In genomic region chr12:97713217-97713616, GRCh38 we compare ENCODE assay signal across 29 cellular contexts.
"Had no signal": no experiment of that assay in that cellular context is flagged by ENCODE, and none has a peak within 500 bp of the region (broad histone marks: within the 10 kb centered on the region; RNA-seq: fewer than 3 reads in every experiment).

No MANE protein-coding gene starts in this region.

- ATAC-seq: activated naive CD8-positive, alpha-beta T cell treated with anti-CD3 and anti-CD28 coated beads, Interleukin-2, amount 50 U/mL, for 24 hours; activated T-helper 17 cell treated with anti-CD3 and anti-CD28 coated beads, Interleukin-2, amount 50 U/mL, for 72 hours; foreskin keratinocyte; heart left ventricle; left lung; mucosa of descending colon; natural killer cell treated with Interleukin-12 subunit alpha and Interleukin-12 subunit beta and Interleukin-15 and Interleukin-18, amount 100 ng/mL, for 72 hours; sciatic nerve; stimulated activated memory B cell treated with anti-CD40 and anti-IgM and Interleukin-4, amounts not matched to agents 10 μg/mL and 1 μg/mL and 100 μg/mL, for 72 hours; stimulated activated naive CD8-positive, alpha-beta T cell treated with anti-CD3 and anti-CD28 coated beads, Interleukin-15, amount 100 ng/mL, for 72 hours had no signal

- H3K4me1 Mint-ChIP-seq: activated CD4-positive, alpha-beta memory T cell treated with anti-CD3 and anti-CD28 coated beads, Interleukin-2, amount 10 ng/mL, durations not matched to agents 7 days and 5 days; activated CD4-positive, alpha-beta T cell treated with anti-CD3 and anti-CD28 coated beads, Interleukin-2, amount 10 ng/mL, durations not matched to agents 24 days and 14 days; activated naive CD4-positive, alpha-beta T cell treated with anti-CD3 and anti-CD28 coated beads, Interleukin-2, amount 50 U/mL, for 24 hours; activated naive CD8-positive, alpha-beta T cell treated with anti-CD3 and anti-CD28 coated beads, Interleukin-2, amount 50 U/mL, for 24 hours; activated T-helper 17 cell treated with anti-CD3 and anti-CD28 coated beads, Interleukin-2, amount 50 U/mL, for 72 hours; central memory CD8-positive, alpha-beta T cell; stimulated activated memory B cell treated with anti-CD40 and anti-IgM and Interleukin-4, amounts not matched to agents 10 μg/mL and 1 μg/mL and 100 μg/mL, for 72 hours; stimulated activated naive CD8-positive, alpha-beta T cell treated with anti-CD3 and anti-CD28 coated beads, Interleukin-15, amount 100 ng/mL, for 72 hours had no signal

- H3K27ac ChIP-seq: esophagus muscularis mucosa, foreskin keratinocyte, heart left ventricle, left lung, neutrophil, skin epidermis, thyroid gland, upper lobe of left lung, vagina had no signal

- H3K36me3 Mint-ChIP-seq: activated naive CD4-positive, alpha-beta T cell treated with anti-CD3 and anti-CD28 coated beads, Interleukin-2, amount 50 U/mL, for 24 hours; natural killer cell treated with Interleukin-12 subunit alpha and Interleukin-12 subunit beta and Interleukin-15 and Interleukin-18, amount 100 ng/mL, for 72 hours; stimulated activated memory B cell treated with anti-CD40 and anti-IgM and Interleukin-4, amounts not matched to agents 10 μg/mL and 1 μg/mL and 100 μg/mL, for 72 hours had no signal

- H3K9me3 ChIP-seq: esophagus muscularis mucosa, heart left ventricle, left lung, neutrophil, thyroid gland, upper lobe of left lung, vagina had no signal

- H3K27ac Mint-ChIP-seq: activated CD4-positive, alpha-beta memory T cell treated with anti-CD3 and anti-CD28 coated beads, Interleukin-2, amount 10 ng/mL, durations not matched to agents 7 days and 5 days; activated CD4-positive, alpha-beta T cell treated with anti-CD3 and anti-CD28 coated beads, Interleukin-2, amount 10 ng/mL, durations not matched to agents 24 days and 14 days; activated naive CD4-positive, alpha-beta T cell treated with anti-CD3 and anti-CD28 coated beads, Interleukin-2, amount 50 U/mL, for 24 hours; activated naive CD8-positive, alpha-beta T cell treated with anti-CD3 and anti-CD28 coated beads, Interleukin-2, amount 50 U/mL, for 24 hours; activated T-cell treated with anti-CD3 and anti-CD28 coated beads, Interleukin-2, amount 50 U/mL, for 24 hours; activated T-helper 17 cell treated with anti-CD3 and anti-CD28 coated beads, Interleukin-2, amount 50 U/mL, for 72 hours; dendritic cell treated with granulocyte-macrophage colony-stimulating factor and Interleukin-4, amounts not matched to agents 40 ng/mL and 50 ng/mL, for 4 days; natural killer cell treated with Interleukin-12 subunit alpha and Interleukin-12 subunit beta and Interleukin-15 and Interleukin-18, amount 100 ng/mL, for 72 hours; stimulated activated memory B cell treated with anti-CD40 and anti-IgM and Interleukin-4, amounts not matched to agents 10 μg/mL and 1 μg/mL and 100 μg/mL, for 72 hours; stimulated activated naive CD8-positive, alpha-beta T cell treated with anti-CD3 and anti-CD28 coated beads, Interleukin-15, amount 100 ng/mL, for 72 hours had no signal

- H3K36me3 ChIP-seq: esophagus muscularis mucosa, heart left ventricle, left lung, neutrophil, thyroid gland, upper lobe of left lung, vagina had no signal

- H3K27me3 ChIP-seq: esophagus muscularis mucosa, foreskin keratinocyte, heart left ventricle, left lung, neutrophil, thyroid gland, upper lobe of left lung, vagina had no signal

- H3K4me3 ChIP-seq: esophagus muscularis mucosa, heart left ventricle, left lung, lung, mucosa of descending colon, skin epidermis, thyroid gland, upper lobe of left lung, vagina had no signal

- H3K4me1 ChIP-seq: foreskin keratinocyte, heart left ventricle, left lung, thyroid gland, upper lobe of left lung, vagina had no signal

- H3K4me3 Mint-ChIP-seq: activated CD4-positive, alpha-beta memory T cell treated with anti-CD3 and anti-CD28 coated beads, Interleukin-2, amount 10 ng/mL, durations not matched to agents 7 days and 5 days; activated CD4-positive, alpha-beta T cell treated with anti-CD3 and anti-CD28 coated beads, Interleukin-2, amount 10 ng/mL, durations not matched to agents 24 days and 14 days; activated naive CD4-positive, alpha-beta T cell treated with anti-CD3 and anti-CD28 coated beads, Interleukin-2, amount 50 U/mL, for 24 hours; activated naive CD8-positive, alpha-beta T cell treated with anti-CD3 and anti-CD28 coated beads, Interleukin-2, amount 50 U/mL, for 24 hours; activated T-cell treated with anti-CD3 and anti-CD28 coated beads, Interleukin-2, amount 50 U/mL, for 24 hours; activated T-helper 17 cell treated with anti-CD3 and anti-CD28 coated beads, Interleukin-2, amount 50 U/mL, for 72 hours; central memory CD8-positive, alpha-beta T cell; dendritic cell treated with granulocyte-macrophage colony-stimulating factor and Interleukin-4, amounts not matched to agents 40 ng/mL and 50 ng/mL, for 4 days; natural killer cell treated with Interleukin-12 subunit alpha and Interleukin-12 subunit beta and Interleukin-15 and Interleukin-18, amount 100 ng/mL, for 72 hours; stimulated activated memory B cell treated with anti-CD40 and anti-IgM and Interleukin-4, amounts not matched to agents 10 μg/mL and 1 μg/mL and 100 μg/mL, for 72 hours; stimulated activated naive CD8-positive, alpha-beta T cell treated with anti-CD3 and anti-CD28 coated beads, Interleukin-15, amount 100 ng/mL, for 72 hours had no signal

- H3K9me3 Mint-ChIP-seq: activated CD4-positive, alpha-beta memory T cell treated with anti-CD3 and anti-CD28 coated beads, Interleukin-2, amount 10 ng/mL, durations not matched to agents 7 days and 5 days; activated T-cell treated with anti-CD3 and anti-CD28 coated beads, Interleukin-2, amount 50 U/mL, for 24 hours; stimulated activated naive CD8-positive, alpha-beta T cell treated with anti-CD3 and anti-CD28 coated beads, Interleukin-15, amount 100 ng/mL, for 72 hours had no signal

- DNase-seq: activated CD4-positive, alpha-beta memory T cell treated with anti-CD3 and anti-CD28 coated beads, Interleukin-2, amount 10 ng/mL, durations not matched to agents 7 days and 5 days; activated CD4-positive, alpha-beta T cell treated with anti-CD3 and anti-CD28 coated beads, Interleukin-2, amount 10 ng/mL, durations not matched to agents 24 days and 14 days; activated CD4-positive, CD25-positive, alpha-beta regulatory T cell treated with anti-CD3 and anti-CD28 coated beads, Interleukin-2, amount 50 U/mL, for 72 hours; activated CD8-positive, alpha-beta memory T cell treated with anti-CD3 and anti-CD28 coated beads, Interleukin-2, amount 50 U/mL, for 48 hours; activated naive CD8-positive, alpha-beta T cell treated with anti-CD3 and anti-CD28 coated beads, Interleukin-2, amount 50 U/mL, for 24 hours; activated T-cell treated with anti-CD3 and anti-CD28 coated beads, Interleukin-2, amount 50 U/mL, for 24 hours; foreskin keratinocyte; heart left ventricle; left lung; mucosa of descending colon; stimulated activated CD4-positive, alpha-beta T cell treated with anti-CD3 and anti-CD28 coated beads, Interleukin-4, amount 100 ng/mL, for 24 hours; stimulated activated CD8-positive, alpha-beta memory T cell treated with anti-CD3 and anti-CD28 coated beads, Interleukin-4, amount 100 ng/mL, for 48 hours; stimulated activated naive CD8-positive, alpha-beta T cell treated with anti-CD3 and anti-CD28 coated beads, Interleukin-15, amount 100 ng/mL, for 72 hours; substantia nigra; T1000; thyroid gland; upper lobe of left lung had no signal

- H3K27me3 Mint-ChIP-seq: activated CD4-positive, alpha-beta memory T cell treated with anti-CD3 and anti-CD28 coated beads, Interleukin-2, amount 10 ng/mL, durations not matched to agents 7 days and 5 days; activated CD4-positive, alpha-beta T cell treated with anti-CD3 and anti-CD28 coated beads, Interleukin-2, amount 10 ng/mL, durations not matched to agents 24 days and 14 days; activated naive CD4-positive, alpha-beta T cell treated with anti-CD3 and anti-CD28 coated beads, Interleukin-2, amount 50 U/mL, for 24 hours; activated naive CD8-positive, alpha-beta T cell treated with anti-CD3 and anti-CD28 coated beads, Interleukin-2, amount 50 U/mL, for 24 hours; activated T-cell treated with anti-CD3 and anti-CD28 coated beads, Interleukin-2, amount 50 U/mL, for 24 hours; central memory CD8-positive, alpha-beta T cell; dendritic cell treated with granulocyte-macrophage colony-stimulating factor and Interleukin-4, amounts not matched to agents 40 ng/mL and 50 ng/mL, for 4 days; natural killer cell treated with Interleukin-12 subunit alpha and Interleukin-12 subunit beta and Interleukin-15 and Interleukin-18, amount 100 ng/mL, for 72 hours; stimulated activated memory B cell treated with anti-CD40 and anti-IgM and Interleukin-4, amounts not matched to agents 10 μg/mL and 1 μg/mL and 100 μg/mL, for 72 hours; stimulated activated naive CD8-positive, alpha-beta T cell treated with anti-CD3 and anti-CD28 coated beads, Interleukin-15, amount 100 ng/mL, for 72 hours had no signal
